Comparison of ENCODE assay signal across 10 cellular contexts in the genomic region with DNA sequence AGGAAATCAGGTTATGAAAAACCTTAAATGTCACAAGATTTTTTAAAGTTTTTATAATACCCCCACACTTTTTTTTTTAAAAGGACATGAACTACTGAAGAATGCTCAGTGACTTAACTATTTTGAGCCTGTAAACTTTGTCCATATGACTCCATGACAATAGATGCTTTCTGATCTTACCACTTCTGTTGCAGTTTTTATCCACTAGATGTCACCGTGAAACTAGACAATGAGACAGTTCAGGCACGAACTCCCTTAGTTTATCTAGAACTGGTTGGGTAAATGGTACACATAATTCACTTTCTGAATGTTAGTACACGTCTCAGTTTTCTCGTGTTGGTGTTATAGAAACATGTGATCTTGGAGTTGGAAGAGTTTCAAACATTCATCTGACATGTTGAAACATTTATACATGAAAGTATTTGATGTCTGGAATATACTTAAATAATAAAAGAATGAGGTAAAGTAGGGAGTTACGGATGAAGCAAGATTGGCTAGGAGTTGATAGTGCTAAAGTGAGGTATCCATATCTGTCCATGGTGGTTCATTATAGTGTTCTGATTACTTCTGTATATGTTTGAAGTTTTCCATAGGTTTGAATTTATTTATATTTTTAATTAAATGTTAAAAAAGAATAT. TPM values are rescaled to one million over a fixed set of nuclear protein-coding genes. Genes with fewer than 3 reads are reported as not detected.
A peak's percentile ranks its signal among the peaks of the same experiment; 100 is the strongest.
DNase-seq lines count a peak whose midpoint lies in the region; ATAC-seq lines count a peak whose summit lies in the region.
"Had no signal": no experiment of that assay in that cellular context is flagged by ENCODE, and none has a peak within 500 bp of the region (broad histone marks: within the 10 kb centered on the region; RNA-seq: fewer than 3 reads in every experiment).

No MANE protein-coding gene starts in this region.

- H3K4me3 Mint-ChIP-seq in activated naive CD4-positive, alpha-beta T cell treated with anti-CD3 and anti-CD28 coated beads for 36 hours = no peak overlapping the region
- H3K4me3 Mint-ChIP-seq: activated naive CD8-positive, alpha-beta T cell had no signal

- peaks cover 5% of the 10 kb centered on the region for H3K36me3 Mint-ChIP-seq in activated naive CD4-positive, alpha-beta T cell treated with anti-CD3 and anti-CD28 coated beads for 36 hours (ENCODE audit: low read depth)
- H3K36me3 Mint-ChIP-seq: activated naive CD8-positive, alpha-beta T cell had no signal

- CTCF ChIA-PET in activated naive CD4-positive, alpha-beta T cell treated with anti-CD3 and anti-CD28 coated beads for 36 hours (lab: Charles Lee) = interaction anchor here (0.6 to 5.1 kb wide), 2 partner anchors 179 to 209 kb away, joined by 3 to 31 read pairs; no protein-coding TSS in a partner anchor

- no peaks in the 10 kb centered on the region for H3K27me3 Mint-ChIP-seq in activated naive CD4-positive, alpha-beta T cell treated with anti-CD3 and anti-CD28 coated beads for 36 hours (ENCODE audit: low read depth)
- H3K27me3 Mint-ChIP-seq: activated naive CD8-positive, alpha-beta T cell had no signal

- intact Hi-C loops in activated naive CD4-positive, alpha-beta T cell treated with anti-CD3 and anti-CD28 coated beads for 36 hours (cut with micrococcal nuclease) = loop anchor here (1.0 to 2.0 kb wide), 3 partner anchors 179 to 443 kb away; no protein-coding TSS in a partner anchor

- H3K27ac Mint-ChIP-seq in activated naive CD4-positive, alpha-beta T cell treated with anti-CD3 and anti-CD28 coated beads for 36 hours = no peak overlapping the region
- H3K27ac Mint-ChIP-seq: activated naive CD8-positive, alpha-beta T cell had no signal

- no peaks in the 10 kb centered on the region for H3K9me3 Mint-ChIP-seq in activated naive CD4-positive, alpha-beta T cell treated with anti-CD3 and anti-CD28 coated beads for 36 hours

- ATAC-seq in GM19328 (IDR thresholded peaks at IDR 0.05; ENCODE audit: unreplicated experiment) (peak; percentile 72), HG03378 (IDR thresholded peaks at IDR 0.05; ENCODE audit: unreplicated experiment) (peak; percentile 88)

- peak; percentile 83 for DNase-seq in DMS53 (lab: John Stamatoyannopoulos, UW)
- peak; percentile 46 to 65 for DNase-seq in NCI-H524 (lab: John Stamatoyannopoulos, UW)
- peak; percentile 86 for DNase-seq in astrocyte of the hippocampus (ENCODE audit: low read depth, low spot score)
- DNase-seq in iPS DF 19.7 (ENCODE audit: low read depth, low spot score) = peak; percentile 5
- peak; percentile 70 for DNase-seq in smooth muscle cell of the brain vasculature (ENCODE audit: low read depth, low spot score)
- DNase-seq in activated naive CD4-positive, alpha-beta T cell treated with anti-CD3 and anti-CD28 coated beads for 36 hours = no peak

- no peaks in the 10 kb centered on the region for H3K4me1 Mint-ChIP-seq in activated naive CD4-positive, alpha-beta T cell treated with anti-CD3 and anti-CD28 coated beads for 36 hours (ENCODE audit: low read depth)

RNA-seq across cellular contexts. Expression of a gene that starts 8.1 kb away (rescaled TPM):
- total RNA-seq in activated naive CD4-positive, alpha-beta T cell treated with anti-CD3 and anti-CD28 coated beads for 36 hours = 1 to 10 TPM; 6.1 to 7.3 TPM

RNA-seq across cellular contexts. Expression of a gene that starts 26.2 kb away (rescaled TPM):
- total RNA-seq in activated naive CD4-positive, alpha-beta T cell treated with anti-CD3 and anti-CD28 coated beads for 36 hours = not detected

RNA-seq across cellular contexts. Expression of a gene that starts 43.0 kb away (rescaled TPM):
- total RNA-seq in activated naive CD4-positive, alpha-beta T cell treated with anti-CD3 and anti-CD28 coated beads for 36 hours = not detected
- total RNA-seq: temporal lobe had no signal
